Comparison of ENCODE assay signal across 23 cellular contexts in genomic region chr15:70309716-70310115, GRCh38.
"Had no signal": no experiment of that assay in that cellular context is flagged by ENCODE, and none has a peak within 500 bp of the region (broad histone marks: within the 10 kb centered on the region; RNA-seq: fewer than 3 reads in every experiment).

No MANE protein-coding gene starts in this region.

- H3K27ac ChIP-seq: brain microvascular endothelial cell, left lung, lower lobe of right lung, testis, transverse colon, WERI-Rb-1 had no signal

- H3K9me3 ChIP-seq: testis, transverse colon had no signal

- H3K4me3 ChIP-seq: left lung, lower lobe of right lung, mucosa of descending colon, testis, transverse colon had no signal

- H3K27me3 ChIP-seq: left lung, testis, transverse colon had no signal

- H3K4me1 ChIP-seq: transverse colon had no signal

- DNase-seq: activated CD4-positive, alpha-beta memory T cell treated with anti-CD3 and anti-CD28 coated beads for 36 hours; activated CD4-positive, alpha-beta T cell treated with anti-CD3 and anti-CD28 coated beads, Interleukin-2, amount 10 ng/mL, durations not matched to agents 24 days and 14 days; activated CD4-positive, CD25-positive, alpha-beta regulatory T cell treated with anti-CD3 and anti-CD28 coated beads, Interleukin-2, amount 50 U/mL, for 72 hours; activated gamma-delta T cell treated with Interleukin-2 at 50 U/mL for 16 hours; activated naive CD4-positive, alpha-beta T cell treated with anti-CD3 and anti-CD28 coated beads, Interleukin-2, amount 50 U/mL, for 16 hours; activated T-cell treated with anti-CD3 and anti-CD28 coated beads, Interleukin-2, amount 50 U/mL, for 4 hours; amniotic stem cell; brain microvascular endothelial cell; endodermal cell; foreskin fibroblast; hippocampal formation; left lung; lower lobe of right lung; mucosa of descending colon; right cardiac atrium; stimulated activated CD4-positive, alpha-beta T cell treated with anti-CD3 and anti-CD28 coated beads, Interleukin-15, amount 100 ng/mL, for 24 hours; stimulated activated CD4-positive, alpha-beta T cell treated with anti-CD3 and anti-CD28 coated beads, Interleukin-2, amount 100 ng/mL, for 24 hours; stimulated activated naive CD4-positive, alpha-beta T cell; T-helper 17 cell; T1000; testis; transverse colon; WERI-Rb-1 had no signal

- H3K36me3 ChIP-seq: brain microvascular endothelial cell, left lung, lower lobe of right lung, transverse colon, WERI-Rb-1 had no signal
